ENCODE assay signal across 26 cellular contexts in genomic region chr10:70412356-70412755, GRCh38. TPM values are rescaled to one million over a fixed set of nuclear protein-coding genes. Genes with fewer than 3 reads are reported as not detected.
DNase-seq lines count a peak whose midpoint lies in the region; ATAC-seq, FAIRE-seq and TF ChIP-seq lines count a peak whose summit lies in the region.
"Had no signal": no experiment of that assay in that cellular context is flagged by ENCODE, and none has a peak within 500 bp of the region (broad histone marks: within the 10 kb centered on the region; RNA-seq: fewer than 3 reads in every experiment).

No MANE protein-coding gene starts in this region.

- H3K9me3 Mint-ChIP-seq in CD4-positive, alpha-beta memory T cell: no peaks in the 10 kb centered on the region
- peaks cover 6% of the 10 kb centered on the region; the same call in 2 of the 3 replicates for H3K9me3 Mint-ChIP-seq in GM23338
- H3K9me3 Mint-ChIP-seq in WTC11: peaks cover 8% of the 10 kb centered on the region
- peaks cover 12% of the 10 kb centered on the region for H3K9me3 Mint-ChIP-seq in nephron progenitor cell

- H3K27me3 ChIP-seq in CD4-positive, alpha-beta memory T cell (ENCODE audit: insufficient read depth, low read length): no peaks in the 10 kb centered on the region
- H3K27me3 ChIP-seq in GM23338 (ENCODE audit: insufficient read depth) (no peaks in the 10 kb centered on the region), spleen (replicated peaks in 1 of 7) (no peaks in the 10 kb centered on the region)
- H3K27me3 ChIP-seq: BLaER1 treated with 17β-estradiol and CSF1 and Interleukin-3, amounts not matched to agents 10 nM and 100 nM had no signal

- no peaks in the 10 kb centered on the region for H3K9me2 ChIP-seq in GM23338 (ENCODE audit: insufficient read depth)

- no peak overlapping the region for H3K27ac ChIP-seq in CD4-positive, alpha-beta memory T cell (ENCODE audit: low read depth, low read length)
- no peak overlapping the region for H3K27ac ChIP-seq in GM23338 (ENCODE audit: low read depth)
- H3K27ac ChIP-seq in spleen: no peak overlapping the region
- H3K27ac ChIP-seq: A549; BLaER1 treated with 17β-estradiol and CSF1 and Interleukin-3, amounts not matched to agents 10 nM and 100 nM; HL-60 had no signal

- no peak for FAIRE-seq in HTR-8/SVneo (lab: Jason Lieb, UNC)
- FAIRE-seq: A549 had no signal

- H3K36me3 ChIP-seq in CD4-positive, alpha-beta memory T cell (ENCODE audit: insufficient read depth, low read length): peaks cover 5% of the 10 kb centered on the region
- H3K36me3 ChIP-seq in GM23338 (ENCODE audit: insufficient read depth) (no peaks in the 10 kb centered on the region), spleen (peaks cover 0 to 25% (median 4%) of the 10 kb centered on the region in 6 donors)

- POLR2A ChIA-PET in CD4-positive, alpha-beta memory T cell (lab: Charles Lee; ENCODE audit: partially characterized antibody): no interaction called here
- POLR2A ChIA-PET in WTC11 (lab: Charles Lee): no interaction called here

- peaks cover 43% of the 10 kb centered on the region for H3K4me1 ChIP-seq in CD4-positive, alpha-beta memory T cell (ENCODE audit: insufficient read depth, low read length)
- H3K4me1 ChIP-seq in GM23338 (ENCODE audit: insufficient read depth) (peaks cover 32% of the 10 kb centered on the region), spleen (peaks cover 19 to 79% (median 48%) of the 10 kb centered on the region in 6 donors)

- H3K79me2 ChIP-seq in GM23338 (replicated peaks; ENCODE audit: insufficient read depth): peaks cover 93% of the 10 kb centered on the region

- peaks cover 31 to 42% of the 10 kb centered on the region in 2 donors for H3K36me3 Mint-ChIP-seq in CD4-positive, alpha-beta memory T cell
- H3K36me3 Mint-ChIP-seq in GM23338 (ENCODE audit: low read depth): peaks cover 20% of the 10 kb centered on the region
- peaks cover 30% of the 10 kb centered on the region for H3K36me3 Mint-ChIP-seq in WTC11
- H3K36me3 Mint-ChIP-seq in nephron progenitor cell (ENCODE audit: low read depth): peaks cover 65% of the 10 kb centered on the region

- H3K4me3 ChIP-seq in CD4-positive, alpha-beta memory T cell (ENCODE audit: low read length in 2 of 2): no peak overlapping the region
- 0 out of 2 replicates have a peak overlapping the region, but pooled peaks have one; percentile 12 for H3K4me3 ChIP-seq in GM23338
- H3K4me3 ChIP-seq in spleen: no peak overlapping the region
- H3K4me3 ChIP-seq: A549; BLaER1 treated with 17β-estradiol and CSF1 and Interleukin-3, amounts not matched to agents 10 nM and 100 nM had no signal

- TF ChIP-seq POLR2A in spleen (IDR thresholded peaks at IDR 0.05): no peak

- H3K9me3 ChIP-seq in CD4-positive, alpha-beta memory T cell (ENCODE audit: control insufficient read depth in 1 of 2, low read length in 2 of 2): no peaks in the 10 kb centered on the region
- H3K9me3 ChIP-seq in spleen: no peaks in the 10 kb centered on the region
- H3K9me3 ChIP-seq: A549; BLaER1 treated with 17β-estradiol and CSF1 and Interleukin-3, amounts not matched to agents 10 nM and 100 nM had no signal

- no peak for ATAC-seq in GM23338
- no peak for ATAC-seq in WTC11
- no peak for ATAC-seq in GM18870 (IDR thresholded peaks at IDR 0.05; ENCODE audit: unreplicated experiment)
- ATAC-seq: A549 had no signal

- intact Hi-C loops in CD4-positive, alpha-beta memory T cell (cut with micrococcal nuclease): no loop called here
- intact Hi-C loops in spleen (cut with DNase I; ENCODE audit: low total_unique reads): no loop called here

- no peak overlapping the region for H3K4me3 Mint-ChIP-seq in CD4-positive, alpha-beta memory T cell
- H3K4me3 Mint-ChIP-seq in GM23338: no peak overlapping the region
- no peak overlapping the region for H3K4me3 Mint-ChIP-seq in WTC11
- no peak overlapping the region for H3K4me3 Mint-ChIP-seq in nephron progenitor cell

- CTCF ChIA-PET in CD4-positive, alpha-beta memory T cell (lab: Charles Lee; ENCODE audit: partially characterized antibody): no interaction called here
- CTCF ChIA-PET in WTC11 (lab: Charles Lee): interaction anchor here (1.0 to 3.4 kb wide), 2 partner anchors 18 to 25 kb away, joined by 3 to 9 read pairs; no protein-coding TSS in a partner anchor

- H4K20me1 ChIP-seq in GM23338 (replicated peaks; ENCODE audit: insufficient read depth): peaks cover 48% of the 10 kb centered on the region; the same call in 1 of the 2 replicates

- no peak for DNase-seq in CD4-positive, alpha-beta memory T cell
- DNase-seq in GM23338 (ENCODE audit: low spot score) (no peak), WTC11 (ENCODE audit: low spot score) (no peak), nephron progenitor cell (no peak), NCI-H2171 treated with DMSO at 0.1 percent for 48 hours (lab: John Stamatoyannopoulos, UW) (no peak), HTR-8/SVneo (ENCODE audit: insufficient read length, low spot score) (no peak), spleen (no peak)
- DNase-seq: AML-193, Calu3, DMS79 treated with DMSO at 0.1 percent for 48 hours, GF-D8, NCI-H1092 treated with DMSO at 0.1 percent for 48 hours, NCI-H1436 treated with DMSO at 0.1 percent for 48 hours, NCI-H187 treated with DMSO at 0.1 percent for 48 hours, NCI-H524, NCI-H748 treated with DMSO at 0.1 percent for 48 hours, Right ventricle myocardium superior, T-helper 1 cell had no signal

- no peaks in the 10 kb centered on the region for H3K27me3 Mint-ChIP-seq in CD4-positive, alpha-beta memory T cell
- H3K27me3 Mint-ChIP-seq in GM23338 (ENCODE audit: insufficient read depth, low read depth, poor library complexity) (no peaks in the 10 kb centered on the region), WTC11 (ENCODE audit: low read depth) (no peaks in the 10 kb centered on the region), nephron progenitor cell (ENCODE audit: low read depth, poor library complexity) (peaks cover 4% of the 10 kb centered on the region)

- H3K27ac Mint-ChIP-seq in CD4-positive, alpha-beta memory T cell: peak overlapping the region in 4 of 7 donors; percentile 2 to 54 (median 41)
- H3K27ac Mint-ChIP-seq in GM23338 (no peak overlapping the region), WTC11 (0 out of 2 replicates have a peak overlapping the region, but pooled peaks have one; percentile 48), nephron progenitor cell (peak overlapping the region; percentile 91)

- H3F3A ChIP-seq in GM23338 (replicated peaks; ENCODE audit: low read depth): no peaks in the 10 kb centered on the region

- no peak for TF ChIP-seq CTCF in GM23338 (conservative IDR thresholded peaks at IDR 0.05; ENCODE audit: low read depth in 2 of 2)
- TF ChIP-seq CTCF in WTC11 (IDR thresholded peaks at IDR 0.05): no peak
- TF ChIP-seq CTCF in nephron progenitor cell (IDR thresholded peaks at IDR 0.05): no peak
- no peak for TF ChIP-seq CTCF in spleen (IDR thresholded peaks at IDR 0.05 in 8 of 11, conservative IDR thresholded peaks at IDR 0.05 in 3 of 11)

- peaks cover 50 to 78% (median 61%) of the 10 kb centered on the region in 4 donors for H3K4me1 Mint-ChIP-seq in CD4-positive, alpha-beta memory T cell
- H3K4me1 Mint-ChIP-seq in GM23338 (peaks cover 37% of the 10 kb centered on the region), WTC11 (peaks cover 49% of the 10 kb centered on the region), nephron progenitor cell (peaks cover 36% of the 10 kb centered on the region)

- 86 to 92% (median 91%) methylated on average over 4 of the region's 4 CpGs for WGBS in spleen, 5 donors

- H3K4me2 ChIP-seq in GM23338: peak overlapping the region; percentile 52
- H3K4me2 ChIP-seq: A549 had no signal

- no peak overlapping the region for H2AFZ ChIP-seq in GM23338

TF ChIP-seq in GM23338, 12 proteins besides CTCF, POLR2A, EP300 and RAD21 (continues in another document):
- TF ChIP-seq POLR2AphosphoS5 (IDR thresholded peaks at IDR 0.05; ENCODE audit: low read depth): no peak
- no peak for TF ChIP-seq CREB1 (CRISPR knock-in tag; IDR thresholded peaks at IDR 0.05; ENCODE audit: low read depth)

TF ChIP-seq in WTC11, 78 proteins besides CTCF, POLR2A, EP300 and RAD21 (continues in another document):
- TF ChIP-seq ATF3 (CRISPR knock-in tag; conservative IDR thresholded peaks at IDR 0.05): no peak
- TF ChIP-seq KAT7 (CRISPR knock-in tag; IDR thresholded peaks at IDR 0.05; ENCODE audit: borderline replicate concordance): no peak

RNA-seq across cellular contexts. Expression of gene EIF4EBP2, which starts 8.4 kb away (rescaled TPM):
- 10 to 100 TPM; 54.5 to 56.9 TPM for total RNA-seq in CD4-positive, alpha-beta memory T cell
- polyA plus RNA-seq in CD4-positive, alpha-beta memory T cell: 10 to 100 TPM; 67.7 to 83.9 TPM
- total RNA-seq in GM23338 (2014; rRNA removed; shearing (Covaris generic)): 131 and 138 TPM in 2 replicates
- polyA plus RNA-seq in GM23338 (2016; fragmentation: Nextera tagmentation; extraction: Ambion mirVana) (40.5 and 42.0 TPM in 2 replicates), spleen (10 to 100 TPM; 12.5 to 22.8 (median 15.7) TPM)
- total RNA-seq in WTC11 (2021) (111 to 114 TPM (median 112 TPM) in 3 replicates), spleen (10 to 100 TPM; 44.7 to 82.5 (median 71.3) TPM)

RNA-seq across cellular contexts. Expression of gene NODAL, which starts 29.1 kb away (rescaled TPM):
- total RNA-seq in CD4-positive, alpha-beta memory T cell: not detected
- under 1 TPM in 1 of 2 donors, not detected in 1; 0.19 TPM for polyA plus RNA-seq in CD4-positive, alpha-beta memory T cell
- total RNA-seq in GM23338 (2014; rRNA removed; shearing (Covaris generic)): 28.4 and 29.9 TPM in 2 replicates
- polyA plus RNA-seq in GM23338 (2016; fragmentation: Nextera tagmentation; extraction: Ambion mirVana): 11.2 and 12.0 TPM in 2 replicates
- 41.1 to 57.0 TPM (median 41.5 TPM) in 3 replicates for total RNA-seq in WTC11 (2021)
- total RNA-seq in spleen: not detected
- polyA plus RNA-seq in spleen: not detected
- total RNA-seq: Calu3, H4, M059J, Right ventricle myocardium superior, RPMI7951, SK-MEL-5 had no signal
- polyA plus RNA-seq: A549 had no signal

RNA-seq across cellular contexts. Expression of gene LRRC20, which starts 29.9 kb away (rescaled TPM):
- 1 to 10 TPM; 2.9 to 3.4 TPM for total RNA-seq in CD4-positive, alpha-beta memory T cell
- 1 to 10 TPM; 3.7 to 4.4 TPM for polyA plus RNA-seq in CD4-positive, alpha-beta memory T cell
- 43.3 and 43.9 TPM in 2 replicates for total RNA-seq in GM23338 (2014; rRNA removed; shearing (Covaris generic))
- polyA plus RNA-seq in GM23338 (2016; fragmentation: Nextera tagmentation; extraction: Ambion mirVana) (5.9 and 7.1 TPM in 2 replicates), spleen (1 to 10 TPM; 1.6 to 3.6 (median 2.9) TPM)
- total RNA-seq in WTC11 (2021) (26.4 to 29.4 TPM (median 28.1 TPM) in 3 replicates), spleen (1 to 10 TPM; 2.4 to 4.9 (median 3.9) TPM)

Comparison
In these comparisons a context has a peak if more than half of its experiments do, and no peak if none do; other contexts are left out.
1. RNA of gene NODAL, which starts 29.1 kb away (total RNA-seq): 41.1 to 57.0 TPM in WTC11 and 28.4 to 29.9 TPM in GM23338; not detected in CD4-positive, alpha-beta memory T cell and not detected in spleen; every median in the first group is over 10 times any median in the second.